ENCODE assay signal across 10 cellular contexts in genomic region chr9:8855046-8855445, GRCh38.
DNase-seq lines count a peak whose midpoint lies in the region; TF ChIP-seq lines count a peak whose summit lies in the region.
"Had no signal": no experiment of that assay in that cellular context is flagged by ENCODE, and none has a peak within 500 bp of the region (broad histone marks: within the 10 kb centered on the region; RNA-seq: fewer than 3 reads in every experiment).

No MANE protein-coding gene starts in this region.

- H3K4me3 ChIP-seq in astrocyte of the spinal cord (ENCODE audit: low read depth, low read length) = no peak overlapping the region
- H3K4me3 ChIP-seq in prostate gland = no peak overlapping the region
- no peak overlapping the region for H3K4me3 ChIP-seq in esophagus muscularis mucosa
- H3K4me3 ChIP-seq: pancreas had no signal

- H3K36me3 ChIP-seq in prostate gland (no peaks in the 10 kb centered on the region), esophagus muscularis mucosa (no peaks in the 10 kb centered on the region)
- H3K36me3 ChIP-seq: pancreas had no signal

- H3K9me3 ChIP-seq in prostate gland (no peaks in the 10 kb centered on the region), esophagus muscularis mucosa (no peaks in the 10 kb centered on the region)
- H3K9me3 ChIP-seq: pancreas had no signal

- H3K27me3 ChIP-seq in prostate gland (replicated peaks; ENCODE audit: insufficient read depth) (no peaks in the 10 kb centered on the region), esophagus muscularis mucosa (peaks cover 0 to 70% (median 25%) of the 10 kb centered on the region in 4 donors)

- TF ChIP-seq EP300 in esophagus muscularis mucosa (IDR thresholded peaks at IDR 0.05) = no peak

- intact Hi-C loops in prostate gland (cut with DNase I) (loop anchor here (10.0 kb wide), 1 partner anchor 190 kb away; no protein-coding TSS in a partner anchor), esophagus muscularis mucosa (cut with DNase I) (no loop called here)

- TF ChIP-seq POLR2A in prostate gland (IDR thresholded peaks at IDR 0.05) (no peak), esophagus muscularis mucosa (IDR thresholded peaks at IDR 0.05; ENCODE audit: low read depth) (no peak)

- TF ChIP-seq CTCF in astrocyte of the spinal cord (IDR thresholded peaks at IDR 0.05; ENCODE audit: low read depth, low read length) = peak; percentile 74
- no peak for TF ChIP-seq CTCF in prostate gland (IDR thresholded peaks at IDR 0.05)
- TF ChIP-seq CTCF in esophagus muscularis mucosa (IDR thresholded peaks at IDR 0.05) = peak in 1 of 3 experiments; percentile 4

- 90% methylated on average over 1 of the region's 1 CpG for WGBS in prostate gland
- 92% methylated on average over 1 of the region's 1 CpG for WGBS in esophagus muscularis mucosa

- H3K27ac ChIP-seq in prostate gland (no peak overlapping the region), esophagus muscularis mucosa (replicated peaks in 1 of 4) (no peak overlapping the region)
- H3K27ac ChIP-seq: pancreas had no signal

- DNase-seq in Ammon's horn (ENCODE audit: low spot score) (peak; percentile 54), NCI-H1105 treated with DMSO at 0.1 percent for 48 hours (lab: John Stamatoyannopoulos, UW) (peak; percentile 41), astrocyte of the spinal cord (ENCODE audit: low read depth, low spot score) (peak; percentile 54), kidney glomerular epithelial cell (lab: John Stamatoyannopoulos, UW) (peak; percentile 49), activated gamma-delta T cell (lab: John Stamatoyannopoulos, UW) (no peak), prostate gland (ENCODE audit: low spot score) (no peak), esophagus muscularis mucosa (ENCODE audit: extremely low spot score) (no peak)
- no peak for DNase-seq in activated CD4-positive, CD25-positive, alpha-beta regulatory T cell treated with anti-CD3 and anti-CD28 coated beads, Interleukin-2, amount 50 U/mL, for 72 hours
- DNase-seq: activated naive CD4-positive, alpha-beta T cell treated with anti-CD3 and anti-CD28 coated beads for 36 hours; pancreas had no signal

- in situ Hi-C loops in astrocyte of the spinal cord (cut with HindIII; ENCODE audit: low sequenced_read_pairs) = no loop called here

- H3K4me1 ChIP-seq in prostate gland (replicated peaks) (no peaks in the 10 kb centered on the region), esophagus muscularis mucosa (peaks cover 5 to 31% (median 23%) of the 10 kb centered on the region in 4 donors)

Comparison
In these comparisons a context has a peak if more than half of its experiments do, and no peak if none do; other contexts are left out.
1. DNase-seq: peak in Ammon's horn (single experiment), NCI-H1105 treated with DMSO at 0.1 percent for 48 hours (single experiment), astrocyte of the spinal cord (single experiment) and kidney glomerular epithelial cell (single experiment); none in activated CD4-positive, CD25-positive, alpha-beta regulatory T cell treated with anti-CD3 and anti-CD28 coated beads, Interleukin-2, amount 50 U/mL, for 72 hours (single experiment), activated gamma-delta T cell (single experiment), prostate gland (single experiment) and esophagus muscularis mucosa (single experiment).